In genomic region chr6:22029169-22029568, GRCh38 we compare ENCODE assay signal across 15 cellular contexts.
DNase-seq lines count a peak whose midpoint lies in the region; ATAC-seq and TF ChIP-seq lines count a peak whose summit lies in the region.
"Had no signal": no experiment of that assay in that cellular context is flagged by ENCODE, and none has a peak within 500 bp of the region (broad histone marks: within the 10 kb centered on the region; RNA-seq: fewer than 3 reads in every experiment).

No MANE protein-coding gene starts in this region.

- no peaks in the 10 kb centered on the region for H3K27me3 Mint-ChIP-seq in CD8-positive, alpha-beta T cell (ENCODE audit: low read depth)
- H3K27me3 Mint-ChIP-seq: activated naive CD8-positive, alpha-beta T cell had no signal

- 0 out of 2 replicates have a peak overlapping the region, but pooled peaks have one; percentile 39 for H2AFZ ChIP-seq in OCI-LY3 (ENCODE audit: low read depth, low read length)

- H3K9me3 Mint-ChIP-seq in CD8-positive, alpha-beta T cell, result no peaks in the 10 kb centered on the region

- H3K27ac Mint-ChIP-seq in CD8-positive, alpha-beta T cell, result peak overlapping the region; percentile 2
- H3K27ac Mint-ChIP-seq: activated naive CD8-positive, alpha-beta T cell; CD8-positive, alpha-beta memory T cell; stimulated activated effector memory CD8-positive, alpha-beta T cell treated with anti-CD3 and anti-CD28 coated beads, Interleukin-12 subunit alpha, Interleukin-12 subunit beta, amount 100 ng/mL, for 72 hours had no signal

- H3K4me2 ChIP-seq in OCI-LY3 (ENCODE audit: low read length), result no peak overlapping the region

- H3K36me3 ChIP-seq in CD8-positive, alpha-beta T cell (ENCODE audit: insufficient read depth, low read length), result no peaks in the 10 kb centered on the region
- H3K36me3 ChIP-seq in OCI-LY3 (replicated peaks; ENCODE audit: low read depth, low read length) (no peaks in the 10 kb centered on the region), sigmoid colon (no peaks in the 10 kb centered on the region)
- H3K36me3 ChIP-seq: HAP-1 had no signal

- no peak for TF ChIP-seq EP300 in sigmoid colon (IDR thresholded peaks at IDR 0.05)

- no peaks in the 10 kb centered on the region for H3K9me3 ChIP-seq in CD8-positive, alpha-beta T cell (ENCODE audit: low read length)
- H3K9me3 ChIP-seq in OCI-LY3 (ENCODE audit: insufficient read depth, low read length) (no peaks in the 10 kb centered on the region), sigmoid colon (no peaks in the 10 kb centered on the region)
- H3K9me3 ChIP-seq: HAP-1 had no signal

- no peak overlapping the region for H3K4me3 ChIP-seq in CD8-positive, alpha-beta T cell (ENCODE audit: low read depth, low read length)
- no peak overlapping the region for H3K4me3 ChIP-seq in OCI-LY3 (ENCODE audit: low read length)
- H3K4me3 ChIP-seq in sigmoid colon, result no peak overlapping the region
- H3K4me3 ChIP-seq: HAP-1 had no signal

- H3K4me1 ChIP-seq in CD8-positive, alpha-beta T cell (ENCODE audit: insufficient read depth, low read length), result no peaks in the 10 kb centered on the region
- peaks cover 22% of the 10 kb centered on the region for H3K4me1 ChIP-seq in OCI-LY3 (ENCODE audit: low read length)
- H3K4me1 ChIP-seq in sigmoid colon, result peaks cover 0 to 51% (median 36%) of the 10 kb centered on the region in 4 donors
- H3K4me1 ChIP-seq: foreskin keratinocyte had no signal

- CTCF ChIA-PET in CD8-positive, alpha-beta T cell (lab: Charles Lee), result no interaction called here

- DNase-seq in CD8-positive, alpha-beta T cell, result no peak
- DNase-seq in fibroblast of peridontal ligament (ENCODE audit: extremely low read depth), result peak; percentile 68
- DNase-seq in sigmoid colon, result no peak
- DNase-seq in HCEC 1CT, result no peak
- no peak for DNase-seq in NCI-H1930 (lab: John Stamatoyannopoulos, UW)
- no peak for DNase-seq in activated CD8-positive, alpha-beta memory T cell treated with anti-CD3 and anti-CD28 coated beads for 24 hours
- no peak for DNase-seq in kidney glomerular epithelial cell (lab: John Stamatoyannopoulos, UW)
- DNase-seq: CD8-positive, alpha-beta memory T cell; foreskin keratinocyte; NCI-H2171; stimulated activated CD4-positive, alpha-beta T cell treated with anti-CD3 and anti-CD28 coated beads, Interleukin-4, amount 100 ng/mL, for 1 hour had no signal

- no peak for ATAC-seq in CD8-positive, alpha-beta T cell
- ATAC-seq: foreskin keratinocyte; stimulated activated effector memory CD8-positive, alpha-beta T cell treated with anti-CD3 and anti-CD28 coated beads, Interleukin-12 subunit alpha, Interleukin-12 subunit beta, amount 100 ng/mL, for 72 hours had no signal

- TF ChIP-seq CTCF in CD8-positive, alpha-beta T cell (IDR thresholded peaks at IDR 0.05), result no peak
- TF ChIP-seq CTCF in OCI-LY3 (IDR thresholded peaks at IDR 0.05; ENCODE audit: low read depth, low read length) (no peak), sigmoid colon (IDR thresholded peaks at IDR 0.05) (no peak)

- no peak for TF ChIP-seq POLR2A in sigmoid colon (IDR thresholded peaks at IDR 0.05)

- POLR2A ChIA-PET in CD8-positive, alpha-beta T cell (lab: Charles Lee), result no interaction called here

- no peak overlapping the region for H3K27ac ChIP-seq in CD8-positive, alpha-beta T cell (ENCODE audit: low read depth, low read length)
- H3K27ac ChIP-seq in OCI-LY3 (ENCODE audit: low read length) (no peak overlapping the region), sigmoid colon (peak overlapping the region; percentile 2 to 61 (median 33))
- H3K27ac ChIP-seq: foreskin keratinocyte had no signal

- no peaks in the 10 kb centered on the region for H3K36me3 Mint-ChIP-seq in CD8-positive, alpha-beta T cell
- H3K36me3 Mint-ChIP-seq: activated naive CD8-positive, alpha-beta T cell; CD8-positive, alpha-beta memory T cell; stimulated activated effector memory CD8-positive, alpha-beta T cell treated with anti-CD3 and anti-CD28 coated beads, Interleukin-12 subunit alpha, Interleukin-12 subunit beta, amount 100 ng/mL, for 72 hours had no signal

- no peak overlapping the region for H3K4me3 Mint-ChIP-seq in CD8-positive, alpha-beta T cell
- H3K4me3 Mint-ChIP-seq: activated naive CD8-positive, alpha-beta T cell; CD8-positive, alpha-beta memory T cell; stimulated activated effector memory CD8-positive, alpha-beta T cell treated with anti-CD3 and anti-CD28 coated beads, Interleukin-12 subunit alpha, Interleukin-12 subunit beta, amount 100 ng/mL, for 72 hours had no signal

- H3K27me3 ChIP-seq in CD8-positive, alpha-beta T cell (ENCODE audit: insufficient read depth, low read length), result no peaks in the 10 kb centered on the region
- H3K27me3 ChIP-seq in OCI-LY3 (ENCODE audit: low read depth, low read length), result no peaks in the 10 kb centered on the region
- H3K27me3 ChIP-seq in sigmoid colon, result no peaks in the 10 kb centered on the region
- H3K27me3 ChIP-seq: foreskin keratinocyte had no signal

- H3K4me1 Mint-ChIP-seq in CD8-positive, alpha-beta T cell (ENCODE audit: low read depth), result peaks cover 32% of the 10 kb centered on the region
- H3K4me1 Mint-ChIP-seq: stimulated activated effector memory CD8-positive, alpha-beta T cell treated with anti-CD3 and anti-CD28 coated beads, Interleukin-12 subunit alpha, Interleukin-12 subunit beta, amount 100 ng/mL, for 72 hours had no signal

- intact Hi-C loops in CD8-positive, alpha-beta T cell (cut with DNase I, micrococcal nuclease), result no loop called here
- intact Hi-C loops in sigmoid colon (cut with DNase I), result no loop called here

- 31 to 58% methylated on average over 2 of the region's 2 CpGs for whole genome bisulfite sequencing in sigmoid colon, 2 donors

- H3K9ac ChIP-seq in OCI-LY3 (ENCODE audit: low read length), result no peak overlapping the region

- no peaks in the 10 kb centered on the region for H3K79me2 ChIP-seq in OCI-LY3 (ENCODE audit: low read length)

- H4K20me1 ChIP-seq in OCI-LY3 (ENCODE audit: insufficient read depth, low read length), result no peaks in the 10 kb centered on the region

Comparison
In these comparisons a context has a peak if more than half of its experiments do, and no peak if none do; other contexts are left out.
1. H3K27ac ChIP-seq: peak in sigmoid colon (4 of 4); none in CD8-positive, alpha-beta T cell (single experiment) and OCI-LY3 (single experiment).